18 cellular contexts compared by ENCODE assay signal in genomic region chr5:91433861-91434260, GRCh38. TPM values are rescaled to one million over a fixed set of nuclear protein-coding genes. Genes with fewer than 3 reads are reported as not detected.
DNase-seq lines count a peak whose midpoint lies in the region; ATAC-seq and TF ChIP-seq lines count a peak whose summit lies in the region.
"Had no signal": no experiment of that assay in that cellular context is flagged by ENCODE, and none has a peak within 500 bp of the region (broad histone marks: within the 10 kb centered on the region; RNA-seq: fewer than 3 reads in every experiment).

No MANE protein-coding gene starts in this region.

- no peaks in the 10 kb centered on the region for H3K36me3 ChIP-seq in CD8-positive, alpha-beta T cell (ENCODE audit: insufficient read depth, low read length)
- H3K36me3 ChIP-seq: heart right ventricle, tibial artery had no signal

- H3K27ac Mint-ChIP-seq in CD8-positive, alpha-beta T cell = peak overlapping the region; percentile 90
- peak overlapping the region in 4 of 6 donors; percentile 27 to 76 (median 65) for H3K27ac Mint-ChIP-seq in naive B cell
- H3K27ac Mint-ChIP-seq: stimulated activated memory B cell treated with anti-CD40 and anti-IgM and Interleukin-4, amounts not matched to agents 10 μg/mL and 1 μg/mL and 100 μg/mL, for 72 hours had no signal

- CTCF ChIA-PET in CD8-positive, alpha-beta T cell (lab: Charles Lee) = interaction anchor here (1.2 to 3.6 kb wide), 4 partner anchors 14 to 502 kb away, joined by 3 to 19 read pairs (median 5); no protein-coding TSS in a partner anchor

- TF ChIP-seq CTCF in CD8-positive, alpha-beta T cell (IDR thresholded peaks at IDR 0.05) = no peak

- intact Hi-C loops in CD8-positive, alpha-beta T cell (cut with DNase I, micrococcal nuclease) = no loop called here
- intact Hi-C loops in left colon (cut with DNase I, micrococcal nuclease) = no loop called here

- no peak for ATAC-seq in CD8-positive, alpha-beta T cell
- ATAC-seq in HG03565 (IDR thresholded peaks at IDR 0.05; ENCODE audit: unreplicated experiment) (peak; percentile 19), naive B cell (ENCODE audit: low read depth in 2 of 2) (no peak), left colon (no peak), HG03025 (IDR thresholded peaks at IDR 0.05; ENCODE audit: low FRiP score, unreplicated experiment) (no peak)
- ATAC-seq: heart right ventricle; PC-3; psoas muscle; stimulated activated memory B cell treated with anti-CD40 and anti-IgM and Interleukin-4, amounts not matched to agents 10 μg/mL and 1 μg/mL and 100 μg/mL, for 72 hours had no signal

- peaks cover 42% of the 10 kb centered on the region for H3K4me1 Mint-ChIP-seq in CD8-positive, alpha-beta T cell (ENCODE audit: low read depth)
- peaks cover 0 to 19% (median 16%) of the 10 kb centered on the region in 3 donors for H3K4me1 Mint-ChIP-seq in naive B cell
- H3K4me1 Mint-ChIP-seq: stimulated activated memory B cell treated with anti-CD40 and anti-IgM and Interleukin-4, amounts not matched to agents 10 μg/mL and 1 μg/mL and 100 μg/mL, for 72 hours had no signal

- no peaks in the 10 kb centered on the region for H3K9me3 ChIP-seq in CD8-positive, alpha-beta T cell (ENCODE audit: low read length)
- H3K9me3 ChIP-seq: Caco-2, psoas muscle, tibial artery had no signal

- H3K9me3 Mint-ChIP-seq in CD8-positive, alpha-beta T cell = peaks cover 2% of the 10 kb centered on the region
- peaks cover 0 to 10% (median 7%) of the 10 kb centered on the region in 7 donors for H3K9me3 Mint-ChIP-seq in naive B cell
- H3K9me3 Mint-ChIP-seq: stimulated activated memory B cell treated with anti-CD40 and anti-IgM and Interleukin-4, amounts not matched to agents 10 μg/mL and 1 μg/mL and 100 μg/mL, for 72 hours had no signal

- H3K27me3 Mint-ChIP-seq in CD8-positive, alpha-beta T cell (ENCODE audit: low read depth) = no peaks in the 10 kb centered on the region
- no peaks in the 10 kb centered on the region for H3K27me3 Mint-ChIP-seq in naive B cell
- H3K27me3 Mint-ChIP-seq: stimulated activated memory B cell treated with anti-CD40 and anti-IgM and Interleukin-4, amounts not matched to agents 10 μg/mL and 1 μg/mL and 100 μg/mL, for 72 hours had no signal

- H3K27me3 ChIP-seq in CD8-positive, alpha-beta T cell (ENCODE audit: insufficient read depth, low read length) = no peaks in the 10 kb centered on the region
- H3K27me3 ChIP-seq: heart right ventricle, tibial artery had no signal

- DNase-seq in CD1c-positive myeloid dendritic cell (ENCODE audit: extremely low spot score) (peak; percentile 3), naive B cell (no peak), NCI-H146 (lab: John Stamatoyannopoulos, UW) (no peak), left colon (no peak)
- DNase-seq in CD8-positive, alpha-beta T cell = no peak
- DNase-seq: Caco-2, heart right ventricle, NCI-H1048, NCI-H2029 treated with DMSO at 0.1 percent for 48 hours, NCI-H345, PC-3, psoas muscle, SHP77, SW 1271, tibial artery had no signal

- H3K36me3 Mint-ChIP-seq in CD8-positive, alpha-beta T cell = peaks cover 5% of the 10 kb centered on the region
- H3K36me3 Mint-ChIP-seq in naive B cell = peaks cover 5 to 6% of the 10 kb centered on the region in 2 donors

- no peak overlapping the region for H3K4me3 ChIP-seq in CD8-positive, alpha-beta T cell (ENCODE audit: low read depth, low read length)
- H3K4me3 ChIP-seq: heart right ventricle, psoas muscle, tibial artery had no signal

- H3K4me1 ChIP-seq in CD8-positive, alpha-beta T cell (ENCODE audit: insufficient read depth, low read length) = peaks cover 44% of the 10 kb centered on the region
- H3K4me1 ChIP-seq: Caco-2, psoas muscle, tibial artery had no signal

- H3K4me3 Mint-ChIP-seq in CD8-positive, alpha-beta T cell = peak overlapping the region; percentile 57
- H3K4me3 Mint-ChIP-seq in naive B cell = peak overlapping the region in 2 of 8 donors; percentile 27 to 32
- H3K4me3 Mint-ChIP-seq: stimulated activated memory B cell treated with anti-CD40 and anti-IgM and Interleukin-4, amounts not matched to agents 10 μg/mL and 1 μg/mL and 100 μg/mL, for 72 hours had no signal

- H3K27ac ChIP-seq in CD8-positive, alpha-beta T cell (ENCODE audit: low read depth, low read length) = peak overlapping the region; percentile 20
- H3K27ac ChIP-seq: psoas muscle, tibial artery had no signal

- POLR2A ChIA-PET in CD8-positive, alpha-beta T cell (lab: Charles Lee) = interaction anchor here (2.5 to 2.6 kb wide), 2 partner anchors 12 to 51 kb away, joined by 6 to 7 read pairs; partner anchors contain the start of gene ARRDC3

RNA-seq across cellular contexts. Expression of gene ARRDC3, which starts 50.7 kb away (rescaled TPM):
- 100 to 1,000 TPM; 131 to 132 TPM for total RNA-seq in CD8-positive, alpha-beta T cell
- polyA plus RNA-seq in naive B cell (ENCODE audit: low read depth in 6 of 6) = 100 to 1,000 TPM in 3 of 6 donors, 10 to 100 TPM in 3; 89.2 to 201 (median 112) TPM
- 10 to 100 TPM; 14.5 to 33.0 TPM for total RNA-seq in left colon
